In genomic region chr5:157059093-157059539, GRCh38 we compare ENCODE assay signal across 12 cellular contexts. TPM values are rescaled to one million over a fixed set of nuclear protein-coding genes. Genes with fewer than 3 reads are reported as not detected.
DNase-seq lines count a peak whose midpoint lies in the region; ATAC-seq and TF ChIP-seq lines count a peak whose summit lies in the region.
"Had no signal": no experiment of that assay in that cellular context is flagged by ENCODE, and none has a peak within 500 bp of the region (broad histone marks: within the 10 kb centered on the region; RNA-seq: fewer than 3 reads in every experiment).

TSS of gene HAVCR1 (minus strand) at chr5:157059116. CDS start at chr5:157057943, 1,173 bp downstream.

- H3K4me3 Mint-ChIP-seq in Calu3 (ENCODE audit: low read depth, unreplicated experiment), result peak within 1 kb of the TSS; percentile 29
- H3K4me3 Mint-ChIP-seq in nephron progenitor cell, result no peak within 1 kb of the TSS
- no peak within 1 kb of the TSS for H3K4me3 Mint-ChIP-seq in mesothelial cell of epicardium
- H3K4me3 Mint-ChIP-seq: H9 had no signal

- no TSS peak for BruUV-seq in Calu3 (replicated peaks; lab: Mats Ljungman, UMichigan)

- peak within 1 kb of the TSS; percentile 92 for H3K27ac Mint-ChIP-seq in Calu3 (ENCODE audit: unreplicated experiment)
- H3K27ac Mint-ChIP-seq in nephron progenitor cell, result no peak within 1 kb of the TSS
- H3K27ac Mint-ChIP-seq in mesothelial cell of epicardium, result no peak within 1 kb of the TSS
- H3K27ac Mint-ChIP-seq: H9 had no signal

- H3K4me1 Mint-ChIP-seq in Calu3 (ENCODE audit: low read depth, unreplicated experiment) (peaks cover 62% of the 10 kb centered on the region), nephron progenitor cell (no peaks in the 10 kb centered on the region), mesothelial cell of epicardium (no peaks in the 10 kb centered on the region)
- H3K4me1 Mint-ChIP-seq: H9 had no signal

- CTCF ChIA-PET in Calu3 (lab: Charles Lee), result interaction anchor here (0.6 to 2.7 kb wide), 6 partner anchors 9 to 572 kb away, joined by 3 to 18 read pairs (median 6); no protein-coding TSS in a partner anchor

- TF ChIP-seq CTCF in Calu3 (IDR thresholded peaks at IDR 0.05; ENCODE audit: unreplicated experiment) (no peak), nephron progenitor cell (IDR thresholded peaks at IDR 0.05) (no peak), mesothelial cell of epicardium (IDR thresholded peaks at IDR 0.05; ENCODE audit: unreplicated experiment) (no peak)

- intact Hi-C loops in Calu3 (cut with micrococcal nuclease; ENCODE audit: unreplicated experiment), result loop anchor here (10.0 kb wide), 1 partner anchor 364 kb away; no protein-coding TSS in a partner anchor

- peak; percentile 64 for DNase-seq in Calu3
- peak; percentile 33 for DNase-seq in HuH-7.5 (ENCODE audit: low spot score)
- DNase-seq in left kidney (ENCODE audit: low read depth, low spot score), result peak; percentile 64
- DNase-seq in nephron progenitor cell, result no peak
- no peak for DNase-seq in T-helper 9 cell
- no peak for DNase-seq in mesothelial cell of epicardium (ENCODE audit: low spot score in 2 of 2, unreplicated experiment in 2 of 2)
- DNase-seq in stimulated activated CD4-positive, alpha-beta T cell treated with anti-CD3 and anti-CD28 coated beads, Interleukin-15, amount 100 ng/mL, for 24 hours, result no peak
- DNase-seq: AML-193, H9, MG63, NCI-H226 had no signal

- H3K9me3 Mint-ChIP-seq in Calu3 (ENCODE audit: low read depth, unreplicated experiment) (no peaks in the 10 kb centered on the region), nephron progenitor cell (no peaks in the 10 kb centered on the region), mesothelial cell of epicardium (no peaks in the 10 kb centered on the region)
- H3K9me3 Mint-ChIP-seq: H9 had no signal

- peak; percentile 78 for ATAC-seq in GM21619 (IDR thresholded peaks at IDR 0.05; ENCODE audit: unreplicated experiment)

- H3K36me3 Mint-ChIP-seq in Calu3 (ENCODE audit: insufficient read depth, unreplicated experiment), result peaks cover 11% of the 10 kb centered on the region
- H3K36me3 Mint-ChIP-seq in nephron progenitor cell (ENCODE audit: low read depth), result no peaks in the 10 kb centered on the region
- no peaks in the 10 kb centered on the region for H3K36me3 Mint-ChIP-seq in mesothelial cell of epicardium

- H3K27me3 Mint-ChIP-seq in Calu3 (ENCODE audit: unreplicated experiment), result no peaks in the 10 kb centered on the region
- H3K27me3 Mint-ChIP-seq in nephron progenitor cell (ENCODE audit: low read depth, poor library complexity), result no peaks in the 10 kb centered on the region
- H3K27me3 Mint-ChIP-seq in mesothelial cell of epicardium (ENCODE audit: low read depth), result no peaks in the 10 kb centered on the region

RNA-seq across cellular contexts. Expression of gene HAVCR1, which starts in this region (rescaled TPM):
- total RNA-seq in Calu3 (2022) (5.8 and 6.0 TPM in 2 replicates), mesothelial cell of epicardium (0.20 to 0.66 TPM (median 0.25 TPM) in 3 replicates)
- total RNA-seq: H9 had no signal

Comparison
In these comparisons a context has a peak if more than half of its experiments do, and no peak if none do; other contexts are left out.
1. DNase-seq: peak in Calu3 (single experiment), HuH-7.5 (single experiment) and left kidney (single experiment); none in nephron progenitor cell (single experiment), T-helper 9 cell (single experiment), mesothelial cell of epicardium (0 of 2) and stimulated activated CD4-positive, alpha-beta T cell treated with anti-CD3 and anti-CD28 coated beads, Interleukin-15, amount 100 ng/mL, for 24 hours (single experiment).